Comparison of ENCODE assay signal across 21 cellular contexts in genomic region chr6:159066479-159066878, GRCh38. TPM values are rescaled to one million over a fixed set of nuclear protein-coding genes. Genes with fewer than 3 reads are reported as not detected.
DNase-seq lines count a peak whose midpoint lies in the region; ATAC-seq and TF ChIP-seq lines count a peak whose summit lies in the region.
"Had no signal": no experiment of that assay in that cellular context is flagged by ENCODE, and none has a peak within 500 bp of the region (broad histone marks: within the 10 kb centered on the region; RNA-seq: fewer than 3 reads in every experiment).

No MANE protein-coding gene starts in this region.

- no peaks in the 10 kb centered on the region for H3K4me1 ChIP-seq in uterus

- no peaks in the 10 kb centered on the region for H3K36me3 ChIP-seq in uterus
- H3K36me3 ChIP-seq: Peyer's patch had no signal

- no peaks in the 10 kb centered on the region for H3K27me3 ChIP-seq in uterus
- H3K27me3 ChIP-seq: Peyer's patch had no signal

- H3K27me3 Mint-ChIP-seq in natural killer cell treated with Interleukin-12 subunit alpha and Interleukin-12 subunit beta and Interleukin-15 and Interleukin-18, amount 100 ng/mL, for 72 hours, result no peaks in the 10 kb centered on the region
- peaks cover 0 to 7% of the 10 kb centered on the region in 2 donors for H3K27me3 Mint-ChIP-seq in natural killer cell (ENCODE audit: low read depth in 2 of 2)
- no peaks in the 10 kb centered on the region for H3K27me3 Mint-ChIP-seq in activated T-helper 17 cell treated with anti-CD3 and anti-CD28 coated beads, Interleukin-2, amount 50 U/mL, for 72 hours
- H3K27me3 Mint-ChIP-seq in memory B cell, result no peaks in the 10 kb centered on the region

- H3K4me3 ChIP-seq in uterus, result no peak overlapping the region
- H3K4me3 ChIP-seq: Peyer's patch had no signal

- no peak for ATAC-seq in natural killer cell treated with Interleukin-12 subunit alpha and Interleukin-12 subunit beta and Interleukin-15 and Interleukin-18, amount 100 ng/mL, for 72 hours
- no peak for ATAC-seq in natural killer cell
- no peak for ATAC-seq in activated T-helper 17 cell treated with anti-CD3 and anti-CD28 coated beads, Interleukin-2, amount 50 U/mL, for 72 hours (replicated peaks)
- ATAC-seq in memory B cell (ENCODE audit: low read depth), result no peak
- no peak for ATAC-seq in HG03045 (IDR thresholded peaks at IDR 0.05; ENCODE audit: unreplicated experiment)
- no peak for ATAC-seq in GM19395 (IDR thresholded peaks at IDR 0.05; ENCODE audit: unreplicated experiment)
- no peak for ATAC-seq in GM18511 (IDR thresholded peaks at IDR 0.05; ENCODE audit: unreplicated experiment)
- ATAC-seq: HepG2 had no signal

- H3K9me3 ChIP-seq in uterus, result no peaks in the 10 kb centered on the region
- H3K9me3 ChIP-seq: Peyer's patch had no signal

- H3K27ac Mint-ChIP-seq in natural killer cell treated with Interleukin-12 subunit alpha and Interleukin-12 subunit beta and Interleukin-15 and Interleukin-18, amount 100 ng/mL, for 72 hours, result peak overlapping the region; percentile 48 to 98
- peak overlapping the region in 1 of 2 donors; percentile 26 for H3K27ac Mint-ChIP-seq in natural killer cell
- peak overlapping the region; percentile 47 for H3K27ac Mint-ChIP-seq in activated T-helper 17 cell treated with anti-CD3 and anti-CD28 coated beads, Interleukin-2, amount 50 U/mL, for 72 hours
- H3K27ac Mint-ChIP-seq in memory B cell, result peak overlapping the region; percentile 50
- H3K27ac Mint-ChIP-seq: HFFc6 had no signal

- H3K4me1 Mint-ChIP-seq in natural killer cell treated with Interleukin-12 subunit alpha and Interleukin-12 subunit beta and Interleukin-15 and Interleukin-18, amount 100 ng/mL, for 72 hours (ENCODE audit: low read depth in 2 of 2), result peaks cover 58 to 60% of the 10 kb centered on the region in 2 donors
- H3K4me1 Mint-ChIP-seq in natural killer cell (peaks cover 45% of the 10 kb centered on the region in 2 donors), memory B cell (peaks cover 36% of the 10 kb centered on the region)
- peaks cover 58% of the 10 kb centered on the region for H3K4me1 Mint-ChIP-seq in activated T-helper 17 cell treated with anti-CD3 and anti-CD28 coated beads, Interleukin-2, amount 50 U/mL, for 72 hours

- peak overlapping the region; percentile 65 to 83 for H3K27ac ChIP-seq in uterus
- H3K27ac ChIP-seq: KMS-11 had no signal

- H3K9me3 Mint-ChIP-seq in natural killer cell treated with Interleukin-12 subunit alpha and Interleukin-12 subunit beta and Interleukin-15 and Interleukin-18, amount 100 ng/mL, for 72 hours, result no peaks in the 10 kb centered on the region
- H3K9me3 Mint-ChIP-seq in natural killer cell (no peaks in the 10 kb centered on the region), memory B cell (no peaks in the 10 kb centered on the region)
- no peaks in the 10 kb centered on the region for H3K9me3 Mint-ChIP-seq in activated T-helper 17 cell treated with anti-CD3 and anti-CD28 coated beads, Interleukin-2, amount 50 U/mL, for 72 hours
- H3K9me3 Mint-ChIP-seq: CD14-positive monocyte, HFFc6 had no signal

- intact Hi-C loops in natural killer cell (cut with micrococcal nuclease), result no loop called here
- intact Hi-C loops in uterus (cut with DNase I; ENCODE audit: low total_unique reads), result no loop called here

- TF ChIP-seq POLR2A in uterus (IDR thresholded peaks at IDR 0.05), result no peak

- H3K4me3 Mint-ChIP-seq in natural killer cell treated with Interleukin-12 subunit alpha and Interleukin-12 subunit beta and Interleukin-15 and Interleukin-18, amount 100 ng/mL, for 72 hours, result no peak overlapping the region
- H3K4me3 Mint-ChIP-seq in natural killer cell (no peak overlapping the region), memory B cell (no peak overlapping the region)
- H3K4me3 Mint-ChIP-seq in activated T-helper 17 cell treated with anti-CD3 and anti-CD28 coated beads, Interleukin-2, amount 50 U/mL, for 72 hours, result peak overlapping the region; percentile 42
- H3K4me3 Mint-ChIP-seq: CD14-positive monocyte, HFFc6 had no signal

- DNase-seq in natural killer cell treated with Interleukin-12 subunit alpha and Interleukin-12 subunit beta and Interleukin-15 and Interleukin-18, amount 100 ng/mL, for 72 hours (ENCODE audit: low spot score), result no peak
- DNase-seq in natural killer cell, result no peak
- no peak for DNase-seq in memory B cell (ENCODE audit: low spot score in 2 of 2)
- peak in 1 of 2 donors; percentile 73 for DNase-seq in uterus
- DNase-seq: DMS79 treated with DMSO at 0.1 percent for 48 hours, GDM1, HFFc6, NCI-H1105 treated with DMSO at 0.1 percent for 48 hours, NCI-H187, NCI-H446, Peyer's patch, SHP77 had no signal

- no peak for TF ChIP-seq CTCF in natural killer cell (IDR thresholded peaks at IDR 0.05)
- TF ChIP-seq CTCF in uterus (IDR thresholded peaks at IDR 0.05), result no peak

- H3K36me3 Mint-ChIP-seq in natural killer cell treated with Interleukin-12 subunit alpha and Interleukin-12 subunit beta and Interleukin-15 and Interleukin-18, amount 100 ng/mL, for 72 hours, result no peaks in the 10 kb centered on the region
- no peaks in the 10 kb centered on the region for H3K36me3 Mint-ChIP-seq in natural killer cell
- no peaks in the 10 kb centered on the region for H3K36me3 Mint-ChIP-seq in activated T-helper 17 cell treated with anti-CD3 and anti-CD28 coated beads, Interleukin-2, amount 50 U/mL, for 72 hours (ENCODE audit: low read depth)
- H3K36me3 Mint-ChIP-seq in memory B cell, result no peaks in the 10 kb centered on the region

RNA-seq across cellular contexts. Expression of gene TAGAP, which starts 21.7 kb away (rescaled TPM):
- 10 to 100 TPM; 39.6 to 46.8 TPM for total RNA-seq in natural killer cell treated with Interleukin-12 subunit alpha and Interleukin-12 subunit beta and Interleukin-15 and Interleukin-18, amount 100 ng/mL, for 72 hours
- 100 to 1,000 TPM; 139 to 291 (median 178) TPM for total RNA-seq in natural killer cell
- 10 to 100 TPM; 11.7 to 80.7 TPM for total RNA-seq in activated T-helper 17 cell treated with anti-CD3 and anti-CD28 coated beads, Interleukin-2, amount 50 U/mL, for 72 hours
- total RNA-seq in uterus, result 1 to 10 TPM; 1.7 to 8.5 (median 3.3) TPM
- total RNA-seq: A172, H4, HepG2, HFFc6 had no signal
